In genomic region chr7:157671358-157672255, GRCh38 we compare ENCODE assay signal across 13 cellular contexts.
"Had no signal": no experiment of that assay in that cellular context is flagged by ENCODE, and none has a peak within 500 bp of the region (broad histone marks: within the 10 kb centered on the region; RNA-seq: fewer than 3 reads in every experiment).

No MANE protein-coding gene starts in this region.

- H3K9me3 ChIP-seq: gastrocnemius medialis, stomach, vagina had no signal

- H3K36me3 ChIP-seq: gastrocnemius medialis, stomach, vagina had no signal

- FAIRE-seq: bronchial epithelial cell, TTC549 had no signal

- H3K27me3 ChIP-seq: vagina had no signal

- H3K4me3 ChIP-seq: gastrocnemius medialis, lung, stomach, vagina had no signal

- H3K4me3 Mint-ChIP-seq: activated CD8-positive, alpha-beta memory T cell treated with anti-CD3 and anti-CD28 coated beads, Interleukin-2, amount 10 ng/mL, durations not matched to agents 7 days and 5 days; activated naive CD8-positive, alpha-beta T cell treated with anti-CD3 and anti-CD28 coated beads, Interleukin-2, amount 10 ng/mL, durations not matched to agents 7 days and 5 days; naive B cell; T-helper 17 cell had no signal

- H3K4me1 ChIP-seq: gastrocnemius medialis, stomach, vagina had no signal

- DNase-seq: activated CD8-positive, alpha-beta memory T cell treated with anti-CD3 and anti-CD28 coated beads, Interleukin-2, amount 10 ng/mL, durations not matched to agents 7 days and 5 days; activated T-cell treated with anti-CD3 and anti-CD28 coated beads, Interleukin-2, amount 50 U/mL, for 48 hours; aorta; effector CD4-positive, alpha-beta T cell; gastrocnemius medialis; naive B cell; stomach; T-helper 17 cell had no signal

- H3K9me3 Mint-ChIP-seq: activated naive CD8-positive, alpha-beta T cell treated with anti-CD3 and anti-CD28 coated beads, Interleukin-2, amount 10 ng/mL, durations not matched to agents 7 days and 5 days had no signal

- H3K36me3 Mint-ChIP-seq: activated CD8-positive, alpha-beta memory T cell treated with anti-CD3 and anti-CD28 coated beads, Interleukin-2, amount 10 ng/mL, durations not matched to agents 7 days and 5 days; activated naive CD8-positive, alpha-beta T cell treated with anti-CD3 and anti-CD28 coated beads, Interleukin-2, amount 10 ng/mL, durations not matched to agents 7 days and 5 days; naive B cell had no signal

- H3K27ac Mint-ChIP-seq: activated CD8-positive, alpha-beta memory T cell treated with anti-CD3 and anti-CD28 coated beads, Interleukin-2, amount 10 ng/mL, durations not matched to agents 7 days and 5 days; activated naive CD8-positive, alpha-beta T cell treated with anti-CD3 and anti-CD28 coated beads, Interleukin-2, amount 10 ng/mL, durations not matched to agents 7 days and 5 days; naive B cell; T-helper 17 cell had no signal

- H3K27ac ChIP-seq: gastrocnemius medialis, stomach, vagina had no signal
